11 cellular contexts compared by ENCODE assay signal in genomic region chr5:57889558-57889957, GRCh38.
DNase-seq lines count a peak whose midpoint lies in the region; FAIRE-seq and TF ChIP-seq lines count a peak whose summit lies in the region.
"Had no signal": no experiment of that assay in that cellular context is flagged by ENCODE, and none has a peak within 500 bp of the region (broad histone marks: within the 10 kb centered on the region; RNA-seq: fewer than 3 reads in every experiment).

No MANE protein-coding gene starts in this region.

- POLR2A ChIA-PET in BJ (lab: Charles Lee): no interaction called here

- DNase-seq in BJ (ENCODE audit: low read depth) (peak; percentile 14), MG63 (peak; percentile 80), bronchial epithelial cell (ENCODE audit: low read depth) (peak; percentile 98), cortex of kidney (lab: John Stamatoyannopoulos, UW) (no peak), GM10266 (ENCODE audit: extremely low spot score) (no peak), caudate nucleus (lab: John Stamatoyannopoulos, UW) (no peak), nucleus accumbens (lab: John Stamatoyannopoulos, UW) (no peak)
- DNase-seq: activated CD4-positive, alpha-beta T cell treated with anti-CD3 and anti-CD28 coated beads for 4 hours; stimulated activated CD4-positive, alpha-beta T cell treated with anti-CD3 and anti-CD28 coated beads, Interleukin-2, amount 100 ng/mL, for 48 hours had no signal

- no peaks in the 10 kb centered on the region for H3K36me3 ChIP-seq in BJ (ENCODE audit: control insufficient read depth, insufficient read depth, low read length)
- H3K36me3 ChIP-seq in MG63: no peaks in the 10 kb centered on the region
- H3K36me3 ChIP-seq in bronchial epithelial cell (ENCODE audit: control insufficient read depth, insufficient read depth, low read length): no peaks in the 10 kb centered on the region
- no peaks in the 10 kb centered on the region for H3K36me3 ChIP-seq in liver (ENCODE audit: control insufficient read depth in 4 of 4, insufficient read depth in 3 of 4, low read depth in 1 of 4, low read length in 3 of 4)

- H3K4me1 ChIP-seq in liver (ENCODE audit: control insufficient read depth in 4 of 4, insufficient read depth in 4 of 4, low read length in 3 of 4): no peaks in the 10 kb centered on the region

- CTCF ChIA-PET in BJ (lab: Yijun Ruan, JAX): interaction anchor here (0.6 to 1.9 kb wide), 2 partner anchors 571 to 591 kb away, joined by 4 to 11 read pairs; partner anchors contain the start of gene PLK2

- no peaks in the 10 kb centered on the region for H3K9me3 ChIP-seq in MG63
- H3K9me3 ChIP-seq in liver (ENCODE audit: control insufficient read depth in 4 of 4, low read length in 3 of 4): no peaks in the 10 kb centered on the region

- FAIRE-seq in bronchial epithelial cell (lab: Jason Lieb, UNC): peak; percentile 99
- FAIRE-seq: frontal cortex had no signal

- H3K4me3 ChIP-seq in BJ (ENCODE audit: low read depth, low read length) (no peak overlapping the region), MG63 (no peak overlapping the region), bronchial epithelial cell (ENCODE audit: low read depth, low read length) (no peak overlapping the region), liver (ENCODE audit: low read depth in 1 of 3, low read length in 3 of 3) (no peak overlapping the region)

- TF ChIP-seq CTCF in BJ (IDR thresholded peaks at IDR 0.05; ENCODE audit: insufficient read depth, low read depth, low read length): peak; percentile 40
- TF ChIP-seq CTCF in bronchial epithelial cell (IDR thresholded peaks at IDR 0.05; ENCODE audit: insufficient read depth, low read length, severe bottlenecking): peak; percentile 37
- no peak for TF ChIP-seq CTCF in liver (IDR thresholded peaks at IDR 0.05; ENCODE audit: low read depth, low read length, missing input control)
- TF ChIP-seq CTCF in GM10266 (IDR thresholded peaks at IDR 0.05; ENCODE audit: control insufficient read depth, insufficient read depth, low read depth, missing control alignments): no peak

- TF ChIP-seq RAD21 in liver (IDR thresholded peaks at IDR 0.05): peak; percentile 48 to 57

- 84% methylated on average over 5 of the region's 5 CpGs for WGBS in liver

- H3K27me3 ChIP-seq in BJ (ENCODE audit: control insufficient read depth, insufficient read depth, low read length) (no peaks in the 10 kb centered on the region), MG63 (no peaks in the 10 kb centered on the region), bronchial epithelial cell (ENCODE audit: control insufficient read depth, insufficient read depth, low read length) (no peaks in the 10 kb centered on the region), liver (ENCODE audit: control insufficient read depth in 4 of 4, insufficient read depth in 4 of 4, low read length in 3 of 4) (no peaks in the 10 kb centered on the region)

- no peak overlapping the region for H3K9ac ChIP-seq in liver (ENCODE audit: low read depth in 1 of 2, low read length in 2 of 2)

- H3K27ac ChIP-seq in liver (ENCODE audit: low read depth in 1 of 2, low read length in 2 of 2): no peak overlapping the region
- no peak overlapping the region for H3K27ac ChIP-seq in caudate nucleus (ENCODE audit: low read depth, low read length)

TF ChIP-seq in liver, 16 proteins besides CTCF, POLR2A, EP300 and RAD21:
- TF ChIP-seq ATF3 (IDR thresholded peaks at IDR 0.05) (no peak), ZBTB33 (IDR thresholded peaks at IDR 0.05) (no peak)

Comparison
In these comparisons a context has a peak if more than half of its experiments do, and no peak if none do; other contexts are left out.
1. DNase-seq: peak in BJ (single experiment), MG63 (single experiment) and bronchial epithelial cell (single experiment); none in cortex of kidney (single experiment), GM10266 (single experiment), caudate nucleus (0 of 61) and nucleus accumbens (0 of 56).
2. CTCF ChIP-seq: peak in BJ (single experiment) and bronchial epithelial cell (single experiment); none in liver (single experiment) and GM10266 (single experiment).